In the genomic region with DNA sequence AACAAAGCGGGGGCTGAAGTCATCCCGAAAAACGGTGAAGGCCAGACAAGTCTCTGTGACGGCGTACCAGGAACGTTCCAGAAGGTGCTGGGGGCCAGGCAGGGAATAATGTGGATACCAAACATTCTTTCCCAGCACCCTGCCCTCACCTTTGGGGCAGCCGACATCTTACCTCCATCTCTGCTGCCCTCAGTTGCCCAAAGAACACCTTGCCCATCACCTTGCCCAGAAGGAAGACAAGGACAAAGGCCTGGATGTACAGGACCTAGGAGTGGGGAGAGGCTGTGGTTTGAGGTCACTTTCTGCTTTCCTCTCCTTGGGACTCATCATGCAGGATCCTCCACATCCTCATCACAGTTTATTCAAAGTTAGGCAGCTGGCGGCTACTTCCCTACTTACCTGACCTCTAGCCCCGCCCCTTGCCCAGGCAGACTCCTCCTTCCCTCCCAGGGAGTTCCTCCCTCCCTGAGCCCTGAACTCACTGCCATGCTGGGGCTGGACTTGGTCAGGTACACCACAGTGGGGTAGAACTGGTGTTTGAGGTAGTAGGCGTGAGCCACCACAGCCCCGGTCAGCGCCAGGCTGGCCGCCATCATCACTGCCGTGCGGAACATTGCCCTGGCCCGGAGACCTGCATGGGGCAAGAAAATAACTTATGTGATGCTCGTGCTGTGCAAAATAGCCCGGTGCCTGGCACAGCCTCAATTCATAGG, we compare ENCODE assay signal across 8 cellular contexts. TPM values are rescaled to one million over a fixed set of nuclear protein-coding genes. Genes with fewer than 3 reads are reported as not detected.
A peak's percentile ranks its signal among the peaks of the same experiment; 100 is the strongest.
DNase-seq lines count a peak whose midpoint lies in the region; ATAC-seq, FAIRE-seq and TF ChIP-seq lines count a peak whose summit lies in the region.

No MANE protein-coding gene starts in this region.

- peaks cover 27% of the 10 kb centered on the region for H3K4me1 Mint-ChIP-seq in activated CD4-positive, alpha-beta T cell treated with anti-CD3 and anti-CD28 coated beads, Interleukin-2, amount 10 ng/mL, durations not matched to agents 7 days and 5 days

- H3K27ac ChIP-seq in KMS-11 (peak overlapping the region; percentile 94), fibroblast of lung (ENCODE audit: insufficient read depth, low read length) (peak overlapping the region; percentile 95), osteoblast (ENCODE audit: low read depth, low read length) (peak overlapping the region; percentile 99)

- CTCF ChIA-PET in activated CD4-positive, alpha-beta T cell treated with anti-CD3 and anti-CD28 coated beads, Interleukin-2, amount 10 ng/mL, durations not matched to agents 7 days and 5 days (lab: Charles Lee): interaction anchor here (0.8 kb wide), 1 partner anchor 12 kb away, joined by 3 read pairs; no protein-coding TSS in a partner anchor

- H3K4me1 ChIP-seq in KMS-11 (ENCODE audit: low read depth, poor library complexity, severe bottlenecking): peaks cover 25% of the 10 kb centered on the region
- H3K4me1 ChIP-seq in fibroblast of lung (ENCODE audit: control insufficient read depth, extremely low read depth, insufficient read depth, low read length): peaks cover 10% of the 10 kb centered on the region
- peaks cover 18% of the 10 kb centered on the region for H3K4me1 ChIP-seq in osteoblast (ENCODE audit: insufficient read depth, low read length)

- POLR2A ChIA-PET in activated CD4-positive, alpha-beta T cell treated with anti-CD3 and anti-CD28 coated beads, Interleukin-2, amount 10 ng/mL, durations not matched to agents 7 days and 5 days (lab: Charles Lee): no interaction called here

- DNase-seq in EL (peak; percentile 29), fibroblast of lung (ENCODE audit: low read depth in 2 of 2) (no peak), osteoblast (ENCODE audit: insufficient read length, low spot score, missing footprints) (peak; percentile 82), HTR-8/SVneo (ENCODE audit: insufficient read length, low spot score) (no peak)
- DNase-seq in activated CD4-positive, alpha-beta T cell treated with anti-CD3 and anti-CD28 coated beads, Interleukin-2, amount 10 ng/mL, durations not matched to agents 7 days and 5 days: peak; percentile 70

- no peaks in the 10 kb centered on the region for H3K36me3 ChIP-seq in KMS-11 (ENCODE audit: insufficient read depth)
- peaks cover 26% of the 10 kb centered on the region for H3K36me3 ChIP-seq in fibroblast of lung (ENCODE audit: control insufficient read depth, insufficient read depth, low read length)
- H3K36me3 ChIP-seq in osteoblast (ENCODE audit: insufficient read depth, low read length): peaks cover 43% of the 10 kb centered on the region

- no peak for FAIRE-seq in HTR-8/SVneo (lab: Jason Lieb, UNC)

- H3K4me3 ChIP-seq in KMS-11 (IDR thresholded peaks at IDR 0.05; ENCODE audit: insufficient read depth, low read depth, low read length) (no peak overlapping the region), fibroblast of lung (replicated peaks in 1 of 4; ENCODE audit: control extremely low read depth in 1 of 4, insufficient read depth in 1 of 4, low read depth in 3 of 4, low read length in 4 of 4) (peak overlapping the region; percentile 78 to 95 (median 86)), osteoblast (ENCODE audit: insufficient read depth, low read length) (peak overlapping the region; percentile 96)

- H3K4me2 ChIP-seq in KMS-11 (peak overlapping the region; percentile 80), fibroblast of lung (ENCODE audit: extremely low read depth, insufficient read depth, low read length) (peak overlapping the region; percentile 81), osteoblast (ENCODE audit: insufficient read depth, low read length) (peak overlapping the region; percentile 85)

- H3K27ac Mint-ChIP-seq in activated CD4-positive, alpha-beta T cell treated with anti-CD3 and anti-CD28 coated beads, Interleukin-2, amount 10 ng/mL, durations not matched to agents 7 days and 5 days: peak overlapping the region; percentile 99

- H3K27me3 ChIP-seq in KMS-11 (ENCODE audit: insufficient read depth, low read depth) (no peaks in the 10 kb centered on the region), fibroblast of lung (ENCODE audit: control insufficient read depth, insufficient read depth, low read length) (no peaks in the 10 kb centered on the region), osteoblast (ENCODE audit: insufficient read depth, low read length) (no peaks in the 10 kb centered on the region)

- peak overlapping the region; percentile 99 for H3K9ac ChIP-seq in KMS-11
- peak overlapping the region; percentile 86 for H3K9ac ChIP-seq in fibroblast of lung (ENCODE audit: insufficient read depth, low read length)

- H3K27me3 Mint-ChIP-seq in activated CD4-positive, alpha-beta T cell treated with anti-CD3 and anti-CD28 coated beads, Interleukin-2, amount 10 ng/mL, durations not matched to agents 7 days and 5 days: no peaks in the 10 kb centered on the region

- H3K36me3 Mint-ChIP-seq in activated CD4-positive, alpha-beta T cell treated with anti-CD3 and anti-CD28 coated beads, Interleukin-2, amount 10 ng/mL, durations not matched to agents 7 days and 5 days (ENCODE audit: low read depth): peaks cover 14% of the 10 kb centered on the region

- no peaks in the 10 kb centered on the region for H4K20me1 ChIP-seq in KMS-11 (ENCODE audit: insufficient read depth)
- no peaks in the 10 kb centered on the region for H4K20me1 ChIP-seq in fibroblast of lung (ENCODE audit: control insufficient read depth, extremely low read depth, insufficient read depth, low read length)
- H4K20me1 ChIP-seq in osteoblast (ENCODE audit: insufficient read depth, low read length): peaks cover 35% of the 10 kb centered on the region

- peaks cover 14% of the 10 kb centered on the region for H3K79me2 ChIP-seq in KMS-11 (ENCODE audit: insufficient read depth, low read depth)
- H3K79me2 ChIP-seq in fibroblast of lung (ENCODE audit: control insufficient read depth, insufficient read depth, low read length): peaks cover 25% of the 10 kb centered on the region
- peaks cover 52% of the 10 kb centered on the region for H3K79me2 ChIP-seq in osteoblast (ENCODE audit: insufficient read depth, low read length)

- H2AFZ ChIP-seq in KMS-11 (ENCODE audit: low read depth) (no peak overlapping the region), fibroblast of lung (ENCODE audit: low read length) (no peak overlapping the region), osteoblast (ENCODE audit: low read length) (no peak overlapping the region)

- TF ChIP-seq CTCF in KMS-11 (conservative IDR thresholded peaks at IDR 0.05; ENCODE audit: low read depth, low read length) (no peak), fibroblast of lung (conservative IDR thresholded peaks at IDR 0.05 in 1 of 2, IDR thresholded peaks at IDR 0.05 in 1 of 2; ENCODE audit: low read depth in 1 of 2, low read length in 2 of 2) (no peak), osteoblast (IDR thresholded peaks at IDR 0.05; ENCODE audit: extremely low read depth, low read depth, low read length) (no peak)

- H3K9me3 ChIP-seq in fibroblast of lung (ENCODE audit: control insufficient read depth, insufficient read depth, low read depth, low read length) (no peaks in the 10 kb centered on the region), osteoblast (ENCODE audit: low read depth, low read length) (no peaks in the 10 kb centered on the region)

- peak overlapping the region; percentile 99 for H3K4me3 Mint-ChIP-seq in activated CD4-positive, alpha-beta T cell treated with anti-CD3 and anti-CD28 coated beads, Interleukin-2, amount 10 ng/mL, durations not matched to agents 7 days and 5 days

- H3K9me3 Mint-ChIP-seq in activated CD4-positive, alpha-beta T cell treated with anti-CD3 and anti-CD28 coated beads, Interleukin-2, amount 10 ng/mL, durations not matched to agents 7 days and 5 days: no peaks in the 10 kb centered on the region

- ATAC-seq in GM18520 (IDR thresholded peaks at IDR 0.05; ENCODE audit: unreplicated experiment): no peak
- no peak for ATAC-seq in HG03565 (IDR thresholded peaks at IDR 0.05; ENCODE audit: unreplicated experiment)

RNA-seq across cellular contexts. Expression of a gene that starts 1.2 kb away (rescaled TPM):
- 10 to 100 TPM; 40.5 to 42.2 TPM for total RNA-seq in activated CD4-positive, alpha-beta T cell treated with anti-CD3 and anti-CD28 coated beads, Interleukin-2, amount 10 ng/mL, durations not matched to agents 7 days and 5 days
- total RNA-seq in fibroblast of lung (13.6 and 15.5 TPM in 2 replicates), osteoblast (10.3 and 11.9 TPM in 2 replicates)
- 25.2 and 30.4 TPM in 2 replicates for polyA plus RNA-seq in fibroblast of lung
- polyA plus RNA-seq in fibroblast of lung (2012): 26.7 and 28.2 TPM in 2 replicates
- 259 and 336 TPM in 2 replicates for polyA minus RNA-seq in fibroblast of lung (ENCODE audit: low replicate concordance)

RNA-seq across cellular contexts. Expression of a gene that starts 11.0 kb away (rescaled TPM):
- 10 to 100 TPM; 49.5 to 55.4 TPM for total RNA-seq in activated CD4-positive, alpha-beta T cell treated with anti-CD3 and anti-CD28 coated beads, Interleukin-2, amount 10 ng/mL, durations not matched to agents 7 days and 5 days
- total RNA-seq in fibroblast of lung: 46.2 and 70.8 TPM in 2 replicates
- 55.5 and 60.8 TPM in 2 replicates for polyA plus RNA-seq in fibroblast of lung
- 39.5 and 45.3 TPM in 2 replicates for polyA plus RNA-seq in fibroblast of lung (2012)
- 58.5 and 106 TPM in 2 replicates for polyA minus RNA-seq in fibroblast of lung (ENCODE audit: low replicate concordance)
- total RNA-seq in osteoblast: 37.4 and 41.6 TPM in 2 replicates

RNA-seq across cellular contexts. Expression of a gene that starts 11.2 kb away (rescaled TPM):
- total RNA-seq in activated CD4-positive, alpha-beta T cell treated with anti-CD3 and anti-CD28 coated beads, Interleukin-2, amount 10 ng/mL, durations not matched to agents 7 days and 5 days: 1,000 to 10,000 TPM; 1,051 to 1,116 TPM
- total RNA-seq in fibroblast of lung (336 and 338 TPM in 2 replicates), osteoblast (94.3 and 118 TPM in 2 replicates)
- 256 and 290 TPM in 2 replicates for polyA plus RNA-seq in fibroblast of lung
- 927 and 982 TPM in 2 replicates for polyA plus RNA-seq in fibroblast of lung (2012)
- polyA minus RNA-seq in fibroblast of lung (ENCODE audit: low replicate concordance): 57.5 and 61.8 TPM in 2 replicates

RNA-seq across cellular contexts. Expression of a gene that starts 15.6 kb away (rescaled TPM):
- total RNA-seq in activated CD4-positive, alpha-beta T cell treated with anti-CD3 and anti-CD28 coated beads, Interleukin-2, amount 10 ng/mL, durations not matched to agents 7 days and 5 days: 1 to 10 TPM; 8.6 to 9.9 TPM
- total RNA-seq in fibroblast of lung (12.8 and 13.2 TPM in 2 replicates), osteoblast (12.3 and 12.4 TPM in 2 replicates)
- 1.4 and 1.7 TPM in 2 replicates for polyA plus RNA-seq in fibroblast of lung
- 5.8 and 10.2 TPM in 2 replicates for polyA plus RNA-seq in fibroblast of lung (2012)
- 0.94 and 1.0 TPM in 2 replicates for polyA minus RNA-seq in fibroblast of lung (ENCODE audit: low replicate concordance)

RNA-seq across cellular contexts. Expression of a gene that starts 21.5 kb away (rescaled TPM):
- total RNA-seq in activated CD4-positive, alpha-beta T cell treated with anti-CD3 and anti-CD28 coated beads, Interleukin-2, amount 10 ng/mL, durations not matched to agents 7 days and 5 days: 10 to 100 TPM; 26.1 to 27.7 TPM
- total RNA-seq in fibroblast of lung: 30.0 and 89.5 TPM in 2 replicates
- polyA plus RNA-seq in fibroblast of lung: 11.7 and 16.9 TPM in 2 replicates
- 12.7 and 21.9 TPM in 2 replicates for polyA plus RNA-seq in fibroblast of lung (2012)
- polyA minus RNA-seq in fibroblast of lung (ENCODE audit: low replicate concordance): 74.8 and 156 TPM in 2 replicates
- 8.8 and 10.1 TPM in 2 replicates for total RNA-seq in osteoblast

Comparison
In these comparisons a context has a peak if more than half of its experiments do, and no peak if none do; other contexts are left out.
1. DNase-seq: peak in EL (single experiment), activated CD4-positive, alpha-beta T cell treated with anti-CD3 and anti-CD28 coated beads, Interleukin-2, amount 10 ng/mL, durations not matched to agents 7 days and 5 days (single experiment) and osteoblast (single experiment); none in fibroblast of lung (0 of 2) and HTR-8/SVneo (single experiment).
2. Peak in every context shown above with its lines, with median percentiles within 50 percentile points of each other: H3K27ac ChIP-seq and H3K4me2 ChIP-seq.